Comparison of ENCODE assay signal across 22 cellular contexts in genomic region chr16:79097781-79098180, GRCh38.
"Had no signal": no experiment of that assay in that cellular context is flagged by ENCODE, and none has a peak within 500 bp of the region (broad histone marks: within the 10 kb centered on the region; RNA-seq: fewer than 3 reads in every experiment).

No MANE protein-coding gene starts in this region.

- ATAC-seq: activated CD4-positive, alpha-beta T cell treated with anti-CD3 and anti-CD28 coated beads for 36 hours had no signal

- H3K27ac Mint-ChIP-seq: activated CD4-positive, alpha-beta memory T cell treated with anti-CD3 and anti-CD28 coated beads, Interleukin-2, amount 10 ng/mL, durations not matched to agents 7 days and 5 days; activated CD4-positive, alpha-beta T cell treated with anti-CD3 and anti-CD28 coated beads for 36 hours; activated naive CD8-positive, alpha-beta T cell treated with anti-CD3 and anti-CD28 coated beads, Interleukin-2, amount 10 ng/mL, durations not matched to agents 7 days and 5 days had no signal

- H3K27me3 Mint-ChIP-seq: activated CD4-positive, alpha-beta T cell treated with anti-CD3 and anti-CD28 coated beads for 36 hours had no signal

- H3K4me3 Mint-ChIP-seq: activated CD4-positive, alpha-beta memory T cell treated with anti-CD3 and anti-CD28 coated beads, Interleukin-2, amount 10 ng/mL, durations not matched to agents 7 days and 5 days; activated CD4-positive, alpha-beta T cell treated with anti-CD3 and anti-CD28 coated beads for 36 hours; activated naive CD8-positive, alpha-beta T cell treated with anti-CD3 and anti-CD28 coated beads, Interleukin-2, amount 10 ng/mL, durations not matched to agents 7 days and 5 days had no signal

- H3K9me3 Mint-ChIP-seq: activated CD4-positive, alpha-beta memory T cell treated with anti-CD3 and anti-CD28 coated beads, Interleukin-2, amount 10 ng/mL, durations not matched to agents 7 days and 5 days had no signal

- DNase-seq: activated CD4-positive, alpha-beta memory T cell treated with anti-CD3 and anti-CD28 coated beads, Interleukin-2, amount 10 ng/mL, durations not matched to agents 7 days and 5 days; activated CD4-positive, alpha-beta T cell treated with anti-CD3 and anti-CD28 coated beads for 36 hours; activated CD4-positive, alpha-beta T cell treated with anti-CD3 and anti-CD28 coated beads, Interleukin-2, amount 50 U/mL, for 1 hour; activated naive CD4-positive, alpha-beta T cell treated with anti-CD3 and anti-CD28 coated beads, Interleukin-2, amount 50 U/mL, for 16 hours; activated naive CD8-positive, alpha-beta T cell treated with anti-CD3 and anti-CD28 coated beads, Interleukin-2, amount 10 ng/mL, durations not matched to agents 7 days and 5 days; adrenal gland; anterior cingulate cortex; caudate nucleus; MM.1S; NCI-H1105; NCI-H1436; NCI-H1694 treated with DMSO at 0.1 percent for 48 hours; NCI-H2029 treated with DMSO at 0.1 percent for 48 hours; NCI-H345; NCI-H510A treated with DMSO at 0.1 percent for 48 hours; NCI-H69; Peyer's patch; Right ventricle myocardium superior; SJCRH30; SK-N-SH; T-helper 1 cell had no signal

- H3K4me3 ChIP-seq: adrenal gland, breast epithelium, Peyer's patch, SJCRH30 had no signal
